In the genomic region with DNA sequence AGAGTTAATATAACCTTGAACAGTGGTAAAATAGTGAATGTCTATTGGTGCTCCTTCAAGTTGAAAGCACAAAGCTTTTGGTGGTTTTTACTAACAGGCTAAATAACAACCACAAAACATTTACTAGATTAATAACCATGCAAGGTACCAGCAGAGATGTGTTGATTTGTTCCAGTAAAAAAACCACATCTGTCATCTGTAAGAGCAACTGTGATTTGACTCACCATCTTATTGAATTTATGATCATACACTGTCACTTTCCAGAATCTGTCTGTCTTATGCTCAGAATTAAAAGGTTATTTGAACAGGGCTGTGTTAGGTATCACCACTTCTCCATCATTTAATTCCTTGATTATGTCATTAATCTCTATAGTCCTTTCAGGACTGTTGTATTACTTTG, we compare ENCODE assay signal across 21 cellular contexts.
"Had no signal": no experiment of that assay in that cellular context is flagged by ENCODE, and none has a peak within 500 bp of the region (broad histone marks: within the 10 kb centered on the region; RNA-seq: fewer than 3 reads in every experiment).

No MANE protein-coding gene starts in this region.

- ATAC-seq: gastrocnemius medialis, heart right ventricle, mucosa of descending colon, natural killer cell, sciatic nerve had no signal

- H3K36me3 ChIP-seq: esophagus muscularis mucosa, gastrocnemius medialis, heart right ventricle, suprapubic skin, thyroid gland, upper lobe of left lung, uterus had no signal

- H3K36me3 Mint-ChIP-seq: natural killer cell had no signal

- H3K4me3 ChIP-seq: esophagus muscularis mucosa, gastrocnemius medialis, heart right ventricle, mucosa of descending colon, skin epidermis, suprapubic skin, thyroid gland, upper lobe of left lung, uterus had no signal

- H3K4me1 Mint-ChIP-seq: natural killer cell, neural crest cell had no signal

- H3K27me3 ChIP-seq: esophagus muscularis mucosa, gastrocnemius medialis, heart right ventricle, suprapubic skin, thyroid gland, upper lobe of left lung, uterus had no signal

- FAIRE-seq: islet of Langerhans had no signal

- H3K27ac ChIP-seq: epithelial cell of prostate, esophagus muscularis mucosa, gastrocnemius medialis, heart right ventricle, skin epidermis, suprapubic skin, thyroid gland, upper lobe of left lung, uterus had no signal

- H3K27ac Mint-ChIP-seq: natural killer cell had no signal

- H3K4me1 ChIP-seq: esophagus muscularis mucosa, gastrocnemius medialis, heart right ventricle, suprapubic skin, thyroid gland, upper lobe of left lung, uterus had no signal

- H3K9me3 ChIP-seq: gastrocnemius medialis, mucosa of descending colon, suprapubic skin, thyroid gland, uterus had no signal

- H3K4me3 Mint-ChIP-seq: natural killer cell, neural crest cell had no signal

- DNase-seq: effector memory CD4-positive, alpha-beta T cell; gastrocnemius medialis; heart right ventricle; hypothalamus; kidney glomerular epithelial cell; mucosa of descending colon; natural killer cell; posterior cingulate gyrus; stimulated activated CD4-positive, alpha-beta T cell treated with anti-CD3 and anti-CD28 coated beads, Interleukin-2, amount 100 ng/mL, for 24 hours; stimulated activated CD4-positive, alpha-beta T cell treated with anti-CD3 and anti-CD28 coated beads, Interleukin-4, amount 100 ng/mL, for 4 hours; stimulated activated naive CD4-positive, alpha-beta T cell; thyroid gland; upper lobe of left lung; uterus had no signal
